Comparison of ENCODE assay signal across 13 cellular contexts in genomic region chr1:9326596-9326995, GRCh38. TPM values are rescaled to one million over a fixed set of nuclear protein-coding genes. Genes with fewer than 3 reads are reported as not detected.
DNase-seq lines count a peak whose midpoint lies in the region; ATAC-seq and TF ChIP-seq lines count a peak whose summit lies in the region.
"Had no signal": no experiment of that assay in that cellular context is flagged by ENCODE, and none has a peak within 500 bp of the region (broad histone marks: within the 10 kb centered on the region; RNA-seq: fewer than 3 reads in every experiment).

No MANE protein-coding gene starts in this region.

- intact Hi-C loops in tibial artery (cut with DNase I; ENCODE audit: low total_unique reads): no loop called here

- WGBS in esophagus, 2 donors: 42 to 51% methylated on average over 9 of the region's 9 CpGs

- peak overlapping the region; percentile 68 to 81 for H3K27ac ChIP-seq in esophagus (ENCODE audit: low read depth in 2 of 2, low read length in 1 of 2)
- H3K27ac ChIP-seq in muscle layer of duodenum (ENCODE audit: low read length): peak overlapping the region; percentile 91
- peak overlapping the region; percentile 81 to 89 for H3K27ac ChIP-seq in tibial artery
- H3K27ac ChIP-seq: pancreas had no signal

- H3K27me3 ChIP-seq in esophagus (ENCODE audit: control insufficient read depth in 1 of 2, insufficient read depth in 2 of 2, low read length in 2 of 2) (no peaks in the 10 kb centered on the region), muscle layer of duodenum (ENCODE audit: low read depth, low read length) (no peaks in the 10 kb centered on the region), tibial artery (no peaks in the 10 kb centered on the region)
- H3K27me3 ChIP-seq: pancreas had no signal

- H3K4me1 ChIP-seq in esophagus (ENCODE audit: control insufficient read depth in 2 of 2, insufficient read depth in 2 of 2, low read length in 1 of 2) (peaks cover 20 to 43% of the 10 kb centered on the region in 2 donors), muscle layer of duodenum (ENCODE audit: control insufficient read depth in 1 of 2, insufficient read depth in 2 of 2, low read length in 2 of 2) (peaks cover 22 to 66% of the 10 kb centered on the region in 2 donors), tibial artery (peaks cover 13 to 97% (median 80%) of the 10 kb centered on the region in 4 donors)

- ATAC-seq in HG03439 (IDR thresholded peaks at IDR 0.05; ENCODE audit: unreplicated experiment): no peak
- ATAC-seq: activated naive CD4-positive, alpha-beta T cell treated with anti-CD3 and anti-CD28 coated beads, Interleukin-2, amount 50 U/mL, for 72 hours had no signal

- DNase-seq in NCI-H1694 (lab: John Stamatoyannopoulos, UW) (peak; percentile 8), tibial artery (peak in 1 of 2 donors; percentile 82), NCI-H526 (lab: John Stamatoyannopoulos, UW) (no peak), HK-2 (ENCODE audit: unreplicated experiment) (no peak)
- DNase-seq: activated CD8-positive, alpha-beta memory T cell treated with anti-CD3 and anti-CD28 coated beads for 24 hours; DMS79; islet precursor cell; NCI-H1105 treated with DMSO at 0.1 percent for 48 hours had no signal

- TF ChIP-seq CTCF in tibial artery (IDR thresholded peaks at IDR 0.05): no peak

- H3K9me3 ChIP-seq in esophagus (ENCODE audit: control insufficient read depth in 2 of 2, insufficient read depth in 1 of 2, low read depth in 1 of 2, low read length in 1 of 2) (no peaks in the 10 kb centered on the region), muscle layer of duodenum (ENCODE audit: control insufficient read depth in 1 of 2, low read length in 2 of 2) (no peaks in the 10 kb centered on the region), tibial artery (no peaks in the 10 kb centered on the region)
- H3K9me3 ChIP-seq: pancreas had no signal

- H3K36me3 ChIP-seq in esophagus (ENCODE audit: control insufficient read depth in 2 of 2, insufficient read depth in 2 of 2, low read length in 1 of 2): no peaks in the 10 kb centered on the region
- no peaks in the 10 kb centered on the region for H3K36me3 ChIP-seq in muscle layer of duodenum (ENCODE audit: control insufficient read depth in 1 of 2, insufficient read depth in 2 of 2, low read length in 2 of 2)
- no peaks in the 10 kb centered on the region for H3K36me3 ChIP-seq in tibial artery
- H3K36me3 ChIP-seq: pancreas had no signal

- H3K4me3 ChIP-seq in esophagus (ENCODE audit: low read depth in 1 of 2, low read length in 2 of 2) (no peak overlapping the region), muscle layer of duodenum (ENCODE audit: low read depth in 1 of 2, low read length in 2 of 2) (peak overlapping the region in 1 of 2 donors; percentile 27), tibial artery (peak overlapping the region in 1 of 2 donors; percentile 5)
- H3K4me3 ChIP-seq: pancreas had no signal

RNA-seq across cellular contexts. Expression of gene SPSB1, which starts 33.9 kb away (rescaled TPM):
- 10 to 100 TPM; 14.4 to 20.9 TPM for polyA plus RNA-seq in esophagus
